Comparison of ENCODE assay signal across 2 cellular contexts in the genomic region with DNA sequence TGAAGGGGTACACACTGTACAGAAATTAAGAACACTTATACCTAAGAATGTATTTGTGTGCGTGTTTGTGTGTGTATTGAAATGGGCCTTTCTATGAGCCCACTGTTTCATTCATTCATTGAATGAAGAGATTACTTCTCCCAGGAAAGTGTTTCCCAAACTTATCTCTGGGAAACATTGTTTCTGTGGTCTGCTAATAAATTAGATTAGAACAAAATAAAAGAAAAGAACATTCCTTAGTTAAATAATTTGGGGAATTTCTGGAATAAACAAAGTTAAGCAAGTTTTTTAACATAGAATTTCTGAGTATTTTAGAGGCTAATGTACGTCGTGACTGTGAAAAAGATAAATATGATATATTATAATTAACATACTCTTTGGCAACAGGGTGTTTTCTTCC.
TF ChIP-seq lines count a peak whose summit lies in the region.

No MANE protein-coding gene starts in this region.

TF ChIP-seq in SK-N-SH treated with all-trans-retinoic acid at 6 μM for 48 hours, 23 proteins besides CTCF, POLR2A, EP300 and RAD21 (continued from another document):
- TF ChIP-seq TOX (CRISPR knock-in tag; IDR thresholded peaks at IDR 0.05; ENCODE audit: borderline replicate concordance) (no peak), ZNF565 (CRISPR knock-in tag; conservative IDR thresholded peaks at IDR 0.05; ENCODE audit: low read depth) (no peak)

TF ChIP-seq in SK-N-SH, 30 proteins besides CTCF, POLR2A, EP300 and RAD21 (continued from another document):
- TF ChIP-seq ELF1 (IDR thresholded peaks at IDR 0.05) (no peak), POLR2AphosphoS5 (IDR thresholded peaks at IDR 0.05; ENCODE audit: low read depth, low read length) (no peak), TEAD4 (IDR thresholded peaks at IDR 0.05; ENCODE audit: borderline replicate concordance, insufficient read depth) (no peak), RCOR1 (IDR thresholded peaks at IDR 0.05; ENCODE audit: low read length) (no peak), NRF1 (IDR thresholded peaks at IDR 0.05; ENCODE audit: low read depth, low read length) (no peak), SMC3 (IDR thresholded peaks at IDR 0.05; ENCODE audit: low read depth, low read length) (no peak), GABPA (IDR thresholded peaks at IDR 0.05; ENCODE audit: low read depth) (no peak), GATA2 (CRISPR knock-in tag; IDR thresholded peaks at IDR 0.05) (no peak), RXRA (IDR thresholded peaks at IDR 0.05; ENCODE audit: borderline replicate concordance, low read depth) (no peak), FOSL2 (IDR thresholded peaks at IDR 0.05; ENCODE audit: borderline replicate concordance, low read depth) (no peak), MEF2A (IDR thresholded peaks at IDR 0.05; ENCODE audit: borderline replicate concordance, low read depth) (no peak)
- TF ChIP-seq, protein P1, sequence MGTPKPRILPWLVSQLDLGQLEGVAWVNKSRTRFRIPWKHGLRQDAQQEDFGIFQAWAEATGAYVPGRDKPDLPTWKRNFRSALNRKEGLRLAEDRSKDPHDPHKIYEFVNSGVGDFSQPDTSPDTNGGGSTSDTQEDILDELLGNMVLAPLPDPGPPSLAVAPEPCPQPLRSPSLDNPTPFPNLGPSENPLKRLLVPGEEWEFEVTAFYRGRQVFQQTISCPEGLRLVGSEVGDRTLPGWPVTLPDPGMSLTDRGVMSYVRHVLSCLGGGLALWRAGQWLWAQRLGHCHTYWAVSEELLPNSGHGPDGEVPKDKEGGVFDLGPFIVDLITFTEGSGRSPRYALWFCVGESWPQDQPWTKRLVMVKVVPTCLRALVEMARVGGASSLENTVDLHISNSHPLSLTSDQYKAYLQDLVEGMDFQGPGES (IDR thresholded peaks at IDR 0.05; ENCODE audit: low read depth, low read length) = no peak
- TF ChIP-seq, protein P2, sequence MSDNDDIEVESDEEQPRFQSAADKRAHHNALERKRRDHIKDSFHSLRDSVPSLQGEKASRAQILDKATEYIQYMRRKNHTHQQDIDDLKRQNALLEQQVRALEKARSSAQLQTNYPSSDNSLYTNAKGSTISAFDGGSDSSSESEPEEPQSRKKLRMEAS (IDR thresholded peaks at IDR 0.05; ENCODE audit: low read depth) = no peak
TF ChIP-seq in SK-N-SH: peak in this region for 0.
